Comparison of ENCODE assay signal across 15 cellular contexts in the genomic region with DNA sequence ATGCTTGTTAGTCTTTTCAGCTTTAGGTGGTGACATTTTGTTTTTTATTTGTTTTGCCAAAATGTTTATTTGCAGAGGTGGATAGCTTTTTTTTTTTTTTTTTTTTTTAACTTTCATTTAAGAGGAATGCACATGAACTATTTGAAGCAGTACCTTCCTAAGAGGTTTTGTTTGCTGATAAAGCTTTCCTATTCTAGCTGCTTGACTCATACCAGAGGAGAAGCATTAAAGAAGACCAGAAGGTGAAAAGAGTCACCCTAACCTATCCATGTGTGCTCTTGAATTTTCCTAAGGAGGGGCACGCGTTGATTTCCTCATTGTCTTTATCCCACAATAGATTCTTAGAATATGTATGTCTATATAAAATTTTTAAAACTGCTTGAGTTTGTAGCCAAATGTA. TPM values are rescaled to one million over a fixed set of nuclear protein-coding genes. Genes with fewer than 3 reads are reported as not detected.
DNase-seq lines count a peak whose midpoint lies in the region; ATAC-seq and TF ChIP-seq lines count a peak whose summit lies in the region.
"Had no signal": no experiment of that assay in that cellular context is flagged by ENCODE, and none has a peak within 500 bp of the region (broad histone marks: within the 10 kb centered on the region; RNA-seq: fewer than 3 reads in every experiment).

No MANE protein-coding gene starts in this region.

- H3K36me3 Mint-ChIP-seq in activated T-cell treated with anti-CD3 and anti-CD28 coated beads, Interleukin-2, amount 50 U/mL, for 72 hours (ENCODE audit: insufficient read depth in 2 of 2), result peaks cover 5 to 14% of the 10 kb centered on the region in 2 donors
- H3K36me3 Mint-ChIP-seq in activated T-cell treated with anti-CD3 and anti-CD28 coated beads, Interleukin-2, amount 50 U/mL, for 4 hours (ENCODE audit: insufficient read depth), result peaks cover 15% of the 10 kb centered on the region

- no peaks in the 10 kb centered on the region for H3K9me3 Mint-ChIP-seq in activated T-cell treated with anti-CD3 and anti-CD28 coated beads, Interleukin-2, amount 50 U/mL, for 72 hours
- no peaks in the 10 kb centered on the region for H3K9me3 Mint-ChIP-seq in activated T-cell treated with anti-CD3 and anti-CD28 coated beads, Interleukin-2, amount 50 U/mL, for 4 hours
- H3K9me3 Mint-ChIP-seq in stimulated activated naive CD8-positive, alpha-beta T cell treated with anti-CD3 and anti-CD28 coated beads, Interleukin-15, amount 100 ng/mL, for 72 hours, result no peaks in the 10 kb centered on the region
- H3K9me3 Mint-ChIP-seq: activated naive CD4-positive, alpha-beta T cell treated with anti-CD3 and anti-CD28 coated beads for 36 hours; T-helper 1 cell treated with Interleukin-12 subunit alpha and Interleukin-12 subunit beta and Interleukin-4 antibody, amounts not matched to agents 30 μg/mL and 1 μg/mL, for 36 hours had no signal

- H3K27ac Mint-ChIP-seq in activated T-cell treated with anti-CD3 and anti-CD28 coated beads, Interleukin-2, amount 50 U/mL, for 72 hours, result peak overlapping the region; percentile 72
- no peak overlapping the region for H3K27ac Mint-ChIP-seq in stimulated activated naive CD8-positive, alpha-beta T cell treated with anti-CD3 and anti-CD28 coated beads, Interleukin-15, amount 100 ng/mL, for 72 hours
- H3K27ac Mint-ChIP-seq: activated naive CD4-positive, alpha-beta T cell treated with anti-CD3 and anti-CD28 coated beads for 36 hours; T-helper 1 cell treated with Interleukin-12 subunit alpha and Interleukin-12 subunit beta and Interleukin-4 antibody, amounts not matched to agents 30 μg/mL and 1 μg/mL, for 36 hours had no signal

- H3K36me3 ChIP-seq in adipocyte (ENCODE audit: control insufficient read depth, insufficient read depth, low read length, severe bottlenecking), result peaks cover 20% of the 10 kb centered on the region
- no peaks in the 10 kb centered on the region for H3K36me3 ChIP-seq in upper lobe of left lung

- no peak for TF ChIP-seq EP300 in upper lobe of left lung (IDR thresholded peaks at IDR 0.05)

- H3K4me3 Mint-ChIP-seq in activated T-cell treated with anti-CD3 and anti-CD28 coated beads, Interleukin-2, amount 50 U/mL, for 72 hours, result peak overlapping the region in 1 of 2 donors; percentile 72
- no peak overlapping the region for H3K4me3 Mint-ChIP-seq in activated T-cell treated with anti-CD3 and anti-CD28 coated beads, Interleukin-2, amount 50 U/mL, for 4 hours
- no peak overlapping the region for H3K4me3 Mint-ChIP-seq in stimulated activated naive CD8-positive, alpha-beta T cell treated with anti-CD3 and anti-CD28 coated beads, Interleukin-15, amount 100 ng/mL, for 72 hours
- H3K4me3 Mint-ChIP-seq: activated naive CD4-positive, alpha-beta T cell treated with anti-CD3 and anti-CD28 coated beads for 36 hours; T-helper 1 cell treated with Interleukin-12 subunit alpha and Interleukin-12 subunit beta and Interleukin-4 antibody, amounts not matched to agents 30 μg/mL and 1 μg/mL, for 36 hours had no signal

- H3K27me3 ChIP-seq in adipocyte (replicated peaks; ENCODE audit: control insufficient read depth, insufficient read depth, low read length) (no peaks in the 10 kb centered on the region), upper lobe of left lung (no peaks in the 10 kb centered on the region)
- H3K27me3 ChIP-seq: testis had no signal

- peak overlapping the region; percentile 10 to 65 (median 22) for H3K27ac ChIP-seq in upper lobe of left lung
- H3K27ac ChIP-seq: testis had no signal

- TF ChIP-seq POLR2A in upper lobe of left lung (IDR thresholded peaks at IDR 0.05), result no peak

- H3K9me3 ChIP-seq in adipocyte (ENCODE audit: control insufficient read depth, low read length) (no peaks in the 10 kb centered on the region), upper lobe of left lung (no peaks in the 10 kb centered on the region)
- H3K9me3 ChIP-seq: testis had no signal

- no peak for TF ChIP-seq CTCF in upper lobe of left lung (IDR thresholded peaks at IDR 0.05)

- DNase-seq in activated T-cell treated with anti-CD3 and anti-CD28 coated beads, Interleukin-2, amount 50 U/mL, for 72 hours, result no peak
- DNase-seq in activated T-cell treated with anti-CD3 and anti-CD28 coated beads, Interleukin-2, amount 50 U/mL, for 4 hours, result no peak
- DNase-seq in adipocyte (ENCODE audit: low read depth), result no peak
- peak; percentile 15 for DNase-seq in kidney glomerular epithelial cell (lab: John Stamatoyannopoulos, UW)
- no peak for DNase-seq in upper lobe of left lung
- no peak for DNase-seq in AML-193 (lab: John Stamatoyannopoulos, UW)
- no peak for DNase-seq in stimulated activated naive CD8-positive, alpha-beta T cell treated with anti-CD3 and anti-CD28 coated beads, Interleukin-15, amount 100 ng/mL, for 72 hours
- DNase-seq in central memory CD4-positive, alpha-beta T cell, result no peak
- DNase-seq: ACHN; activated naive CD4-positive, alpha-beta T cell treated with anti-CD3 and anti-CD28 coated beads for 36 hours; foreskin melanocyte; left cardiac atrium; NCI-H446; testis had no signal

- 43 to 77% methylated on average over 2 of the region's 2 CpGs for WGBS in upper lobe of left lung, 2 donors

- H3K9ac ChIP-seq in adipocyte (ENCODE audit: low read length), result no peak overlapping the region

- no peak for ATAC-seq in activated T-cell treated with anti-CD3 and anti-CD28 coated beads, Interleukin-2, amount 50 U/mL, for 72 hours (replicated peaks in 1 of 2)
- ATAC-seq in activated T-cell treated with anti-CD3 and anti-CD28 coated beads, Interleukin-2, amount 50 U/mL, for 4 hours, result no peak
- no peak for ATAC-seq in upper lobe of left lung (ENCODE audit: low FRiP score in 2 of 2)
- ATAC-seq in stimulated activated naive CD8-positive, alpha-beta T cell treated with anti-CD3 and anti-CD28 coated beads, Interleukin-15, amount 100 ng/mL, for 72 hours, result no peak

- no peaks in the 10 kb centered on the region for H3K27me3 Mint-ChIP-seq in activated T-cell treated with anti-CD3 and anti-CD28 coated beads, Interleukin-2, amount 50 U/mL, for 72 hours (ENCODE audit: low read depth)
- H3K27me3 Mint-ChIP-seq in activated T-cell treated with anti-CD3 and anti-CD28 coated beads, Interleukin-2, amount 50 U/mL, for 4 hours (ENCODE audit: low read depth), result no peaks in the 10 kb centered on the region
- no peaks in the 10 kb centered on the region for H3K27me3 Mint-ChIP-seq in stimulated activated naive CD8-positive, alpha-beta T cell treated with anti-CD3 and anti-CD28 coated beads, Interleukin-15, amount 100 ng/mL, for 72 hours

- H3K4me1 Mint-ChIP-seq in activated T-cell treated with anti-CD3 and anti-CD28 coated beads, Interleukin-2, amount 50 U/mL, for 72 hours (ENCODE audit: low read depth), result peaks cover 81% of the 10 kb centered on the region
- peaks cover 87% of the 10 kb centered on the region for H3K4me1 Mint-ChIP-seq in activated T-cell treated with anti-CD3 and anti-CD28 coated beads, Interleukin-2, amount 50 U/mL, for 4 hours (ENCODE audit: low read depth)
- H3K4me1 Mint-ChIP-seq in stimulated activated naive CD8-positive, alpha-beta T cell treated with anti-CD3 and anti-CD28 coated beads, Interleukin-15, amount 100 ng/mL, for 72 hours, result peaks cover 74% of the 10 kb centered on the region

- peak overlapping the region; percentile 22 for H3K4me3 ChIP-seq in adipocyte (ENCODE audit: low read length)
- H3K4me3 ChIP-seq in upper lobe of left lung, result no peak overlapping the region
- H3K4me3 ChIP-seq: testis had no signal

- H3K4me1 ChIP-seq in adipocyte (ENCODE audit: control insufficient read depth, insufficient read depth, low read length), result peaks cover 43% of the 10 kb centered on the region
- peaks cover 57 to 89% (median 66%) of the 10 kb centered on the region in 4 donors for H3K4me1 ChIP-seq in upper lobe of left lung

RNA-seq across cellular contexts. Expression of a gene that starts 57.7 kb away (rescaled TPM):
- total RNA-seq in activated T-cell treated with anti-CD3 and anti-CD28 coated beads, Interleukin-2, amount 50 U/mL, for 72 hours, result 10 to 100 TPM; 61.9 to 65.8 TPM
- 10 to 100 TPM; 39.7 to 44.5 (median 43.2) TPM for total RNA-seq in activated T-cell treated with anti-CD3 and anti-CD28 coated beads, Interleukin-2, amount 50 U/mL, for 4 hours
- total RNA-seq in upper lobe of left lung, result 10 to 100 TPM; 35.0 to 70.2 (median 40.9) TPM
